Comparison of ENCODE assay signal across 9 cellular contexts in the genomic region with DNA sequence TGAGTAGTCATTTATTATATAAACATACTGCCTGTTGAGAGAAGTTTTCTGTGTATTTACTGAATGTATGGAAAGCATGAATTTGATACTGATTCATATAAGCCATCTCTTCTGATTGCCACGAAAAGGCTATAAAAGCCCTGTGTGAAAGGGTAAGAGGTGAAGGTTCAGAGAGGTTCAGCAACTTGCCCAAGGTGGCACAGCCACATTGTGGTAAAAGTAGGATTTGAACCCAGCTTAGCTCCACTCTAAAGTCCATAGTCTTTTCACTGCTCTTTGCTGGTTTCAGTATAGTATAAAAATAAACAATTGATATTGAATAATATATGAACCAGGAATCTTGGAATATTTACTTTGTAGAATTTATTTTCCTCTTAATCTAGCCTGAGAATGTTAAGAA.
"Had no signal": no experiment of that assay in that cellular context is flagged by ENCODE, and none has a peak within 500 bp of the region (broad histone marks: within the 10 kb centered on the region; RNA-seq: fewer than 3 reads in every experiment).

No MANE protein-coding gene starts in this region.

- H3K4me1 ChIP-seq: HAP-1 had no signal

- H3K36me3 ChIP-seq: HAP-1 had no signal

- H3K9ac ChIP-seq: GM23248 had no signal

- DNase-seq: GM23248, GOT3, H7, HFFc6, KG1 had no signal

- H2AFZ ChIP-seq: GM23248 had no signal

- H3K27ac ChIP-seq: GM23248, HL-60 had no signal

- H3K4me3 ChIP-seq: GM23248, HAP-1 had no signal

- H3K9me3 ChIP-seq: HAP-1 had no signal

- ATAC-seq: HCT116 had no signal

- FAIRE-seq: HTR-8/SVneo had no signal
